Comparison of ENCODE assay signal across 13 cellular contexts in the genomic region with DNA sequence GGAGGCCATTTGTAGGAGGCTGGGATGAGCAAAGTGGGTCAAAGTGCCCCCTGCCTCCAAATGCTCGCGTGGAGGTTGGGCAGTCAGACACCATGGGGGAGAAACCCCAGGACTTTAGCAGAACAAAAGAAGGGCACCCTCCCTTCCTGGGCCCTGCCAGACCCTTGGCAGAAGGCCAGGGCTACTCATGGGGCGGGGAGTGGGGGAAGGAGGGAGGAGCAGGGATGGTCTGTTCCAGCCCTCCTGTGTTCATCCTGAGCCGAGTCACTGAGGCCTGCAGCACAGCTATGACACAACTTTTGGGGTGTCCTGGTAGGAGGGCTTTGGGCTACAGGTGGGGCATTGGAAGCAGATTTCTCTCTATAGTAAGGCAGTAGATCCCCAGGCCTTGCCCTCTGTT. TPM values are rescaled to one million over a fixed set of nuclear protein-coding genes. Genes with fewer than 3 reads are reported as not detected.
DNase-seq lines count a peak whose midpoint lies in the region; ATAC-seq, FAIRE-seq and TF ChIP-seq lines count a peak whose summit lies in the region.
"Not testable (repeated sequence)": the region's sequence is repeated elsewhere in the genome, so short reads cannot be mapped to it uniquely, and the experiment has no call there.
"Had no signal": no experiment of that assay in that cellular context is flagged by ENCODE, and none has a peak within 500 bp of the region (broad histone marks: within the 10 kb centered on the region; RNA-seq: fewer than 3 reads in every experiment).

No MANE protein-coding gene starts in this region.

- DNase-seq in BE2C (peak; percentile 63), right cardiac atrium (peak in 2 of 3 donors; percentile 64 to 69), mucosa of descending colon (peak in 1 of 3 donors; percentile 57), stomach (peak; percentile 33)
- DNase-seq in K562 (ENCODE audit: extremely low read depth in 1 of 4, low spot score in 3 of 4); foreskin keratinocyte; left lung; upper lobe of right lung: not testable (repeated sequence)

- ATAC-seq in K562 (peak; percentile 39; the same call in 1 of the 3 replicates), foreskin keratinocyte (peak; percentile 50), right cardiac atrium (peak in 1 of 2 donors; percentile 27), left lung (peak; percentile 24), mucosa of descending colon (peak; percentile 52), upper lobe of right lung (peak; percentile 35)

- FAIRE-seq in K562 (lab: Jason Lieb, UNC) = not testable (repeated sequence)

- not testable (repeated sequence) for H3K27me3 ChIP-seq in BE2C; K562 (ENCODE audit: control insufficient read depth in 2 of 2, insufficient read depth in 2 of 2, low read length in 2 of 2); foreskin keratinocyte; right cardiac atrium (ENCODE audit: control insufficient read depth, insufficient read depth); left lung; stomach; upper lobe of right lung

- CTCF ChIA-PET in K562 (lab: Yijun Ruan, JAX; ENCODE audit: low intra/inter-chr PET ratio) = not testable (repeated sequence)

- not testable (repeated sequence) for H3K9me1 ChIP-seq in K562 (ENCODE audit: control insufficient read depth, insufficient read depth, low read length)

- not testable (repeated sequence) for H3K36me3 ChIP-seq in BE2C; K562 (ENCODE audit: control insufficient read depth, insufficient read depth, low read length); left lung; mucosa of descending colon (ENCODE audit: low read depth); stomach; upper lobe of right lung

- TF ChIP-seq EP300 in K562 (IDR thresholded peaks at IDR 0.05; ENCODE audit: low read length); stomach (IDR thresholded peaks at IDR 0.05): not testable (repeated sequence)

- intact Hi-C loops in K562 (cut with micrococcal nuclease); right cardiac atrium (cut with DNase I); left lung (cut with DNase I); mucosa of descending colon (cut with DNase I, micrococcal nuclease); stomach (cut with DNase I; ENCODE audit: low total_unique reads); upper lobe of right lung (cut with DNase I): not testable (repeated sequence)

- H3K9me3 ChIP-seq in BE2C; K562 (replicated peaks; ENCODE audit: control insufficient read depth, insufficient read depth, low read depth, low read length); right cardiac atrium (ENCODE audit: control insufficient read depth, low read length); left lung; mucosa of descending colon; stomach; upper lobe of right lung: not testable (repeated sequence)

- not testable (repeated sequence) for BruUV-seq in K562 (replicated peaks; lab: Mats Ljungman, UMichigan)

- not testable (repeated sequence) for H3K4me3 ChIP-seq in BE2C (ENCODE audit: low read depth, low read length); K562; right cardiac atrium (ENCODE audit: low read length); left lung; mucosa of descending colon; stomach; upper lobe of right lung

- not testable (repeated sequence) for H4K20me1 ChIP-seq in K562 (replicated peaks; ENCODE audit: control insufficient read depth, insufficient read depth, low read length)

- not testable (repeated sequence) for H3K79me2 ChIP-seq in K562 (ENCODE audit: control insufficient read depth, insufficient read depth, low read length)

- not testable (repeated sequence) for H3K4me1 ChIP-seq in BE2C; K562 (replicated peaks in 1 of 2; ENCODE audit: control insufficient read depth in 2 of 2, insufficient read depth in 2 of 2, low read length in 2 of 2); foreskin keratinocyte; right cardiac atrium (ENCODE audit: control insufficient read depth, insufficient read depth, low read length); left lung; mucosa of descending colon (ENCODE audit: low read depth); upper lobe of right lung
- H3K4me1 ChIP-seq in stomach = peaks cover 0 to 14% (median 0%) of the 10 kb centered on the region in 4 donors

- TF ChIP-seq RAD21 in K562 (CRISPR knock-in tag; conservative IDR thresholded peaks at IDR 0.05 in 1 of 2, IDR thresholded peaks at IDR 0.05 in 1 of 2) = not testable (repeated sequence)

- not testable (repeated sequence) for H2AFZ ChIP-seq in K562 (ENCODE audit: low read depth, low read length)

- not testable (repeated sequence) for TF ChIP-seq CTCF in BE2C (IDR thresholded peaks at IDR 0.05; ENCODE audit: low read depth, low read length); K562 (IDR thresholded peaks at IDR 0.05 in 2 of 3, conservative IDR thresholded peaks at IDR 0.05 in 1 of 3; ENCODE audit: insufficient read depth in 2 of 3, low read depth in 1 of 3, low read length in 3 of 3); foreskin keratinocyte (conservative IDR thresholded peaks at IDR 0.05); left lung (IDR thresholded peaks at IDR 0.05); mucosa of descending colon (IDR thresholded peaks at IDR 0.05); stomach (IDR thresholded peaks at IDR 0.05); upper lobe of right lung (IDR thresholded peaks at IDR 0.05)

- H3K27ac ChIP-seq in K562 (ENCODE audit: extremely low read depth, low read depth, low read length); foreskin keratinocyte; right cardiac atrium (ENCODE audit: low read length); left lung; stomach; upper lobe of right lung: not testable (repeated sequence)

- POLR2A ChIA-PET in K562 (lab: Yijun Ruan, JAX) = not testable (repeated sequence)

- not testable (repeated sequence) for H3K4me2 ChIP-seq in K562 (ENCODE audit: insufficient read depth, low read length)

- H3K9ac ChIP-seq in K562 (ENCODE audit: insufficient read depth in 1 of 2, low read depth in 2 of 2, low read length in 2 of 2) = not testable (repeated sequence)

- in situ Hi-C loops in K562 (cut with MboI) = loop anchor here (5.0 kb wide), 1 partner anchor 1501 kb away; no protein-coding TSS in a partner anchor

- WGBS in K562 (ENCODE audit: insufficient coverage, low coverage, missing lambda C conversion rate) = no CpG with 5 or more reads among the region's 4 CpGs
- WGBS in right cardiac atrium = 43% methylated on average over 1 of the region's 4 CpGs
- WGBS in stomach, 5 donors = no CpG with 5 or more reads among the region's 4 CpGs

- TF ChIP-seq POLR2A in K562 (conservative IDR thresholded peaks at IDR 0.05); stomach (IDR thresholded peaks at IDR 0.05): not testable (repeated sequence)

RNA-seq across cellular contexts. Expression of a gene that starts 24.9 kb away (rescaled TPM):
- not detected for polyA plus RNA-seq in BE2C (2012; ENCODE audit: insufficient read depth, insufficient read length, low read depth)
- not detected in 2 replicates for total RNA-seq in K562 (2011; cell fraction: chromatin; rRNA removed; ENCODE audit: low replicate concordance)
- total RNA-seq in K562 (2011; cell fraction: nucleolus; rRNA removed) = not detected in 2 replicates
- total RNA-seq in K562 (2011; cell fraction: nucleoplasm; rRNA removed) = not detected in 2 replicates
- total RNA-seq in K562 (2014; rRNA removed) (not detected in 2 replicates), K562 (2014; rRNA removed; fragmentation: Illumina TruSeq; extraction: Trizol) (not detected in 2 replicates), K562 (2015; rRNA removed; fragmentation: Illumina TruSeq; extraction: Trizol) (not detected in 2 replicates), K562 (2021) (not detected in 2 replicates), foreskin keratinocyte (not detected in 2 replicates), right cardiac atrium (under 1 TPM; 0.39 to 0.76 (median 0.53) TPM), left lung (10 to 100 TPM in 1 of 2 donors, 1 to 10 TPM in 1; 2.3 to 10.1 TPM), mucosa of descending colon (10 to 100 TPM in 2 of 3 donors, 1 to 10 TPM in 1; 4.4 to 22.8 (median 18.9) TPM), stomach (1 to 10 TPM in 2 of 5 donors, not detected in 3; 1.2 to 1.7 TPM), upper lobe of right lung (1.4 TPM)
- polyA plus RNA-seq in K562 (2011; rRNA removed) (not detected in 2 replicates), K562 (2014; fragmentation: Illumina TruSeq; extraction: Trizol) (not detected in 2 replicates), K562 (2014; fragmentation: Nextera tagmentation; extraction: Ambion mirVana) (not detected), K562 (2014; rRNA removed) (not detected in 2 replicates), foreskin keratinocyte (not detected in 2 replicates), right cardiac atrium (0.14 TPM), stomach (under 1 TPM in 1 of 3 donors, not detected in 2; 0.08 TPM)
- polyA plus RNA-seq in K562 (2011; cell fraction: cytosol; rRNA removed) = not detected in 2 replicates
- not detected in 2 replicates for polyA plus RNA-seq in K562 (2011; cell fraction: nucleus; rRNA removed)
- polyA plus RNA-seq in K562 (2012) = not detected in 2 replicates
- not detected in 2 replicates for polyA minus RNA-seq in K562 (2011; rRNA and poly(A)+ RNA removed)
- polyA minus RNA-seq in K562 (2011; cell fraction: cytosol; rRNA and poly(A)+ RNA removed) = not detected in 2 replicates
- polyA minus RNA-seq in K562 (2011; cell fraction: nucleus; rRNA and poly(A)+ RNA removed) = not detected in 2 replicates
- total RNA-seq: A673; CD4-positive, CD25-positive, alpha-beta regulatory T cell; CD8-positive, alpha-beta T cell had no signal
- polyA plus RNA-seq: CD4-positive, CD25-positive, alpha-beta regulatory T cell had no signal

RNA-seq across cellular contexts. Expression of a gene that starts 56.3 kb away (rescaled TPM):
- polyA plus RNA-seq in BE2C (2012; ENCODE audit: insufficient read depth, insufficient read length, low read depth) = not detected
- total RNA-seq in K562 (2011; cell fraction: chromatin; rRNA removed; ENCODE audit: low replicate concordance) = not detected in 2 replicates
- total RNA-seq in K562 (2011; cell fraction: nucleolus; rRNA removed) = not detected in 2 replicates
- not detected in 2 replicates for total RNA-seq in K562 (2011; cell fraction: nucleoplasm; rRNA removed)
- not detected in 2 replicates for total RNA-seq in K562 (2014; rRNA removed)
- total RNA-seq in K562 (2014; rRNA removed; fragmentation: Illumina TruSeq; extraction: Trizol) = not detected in 2 replicates
- total RNA-seq in K562 (2015; rRNA removed; fragmentation: Illumina TruSeq; extraction: Trizol) = not detected in 2 replicates
- total RNA-seq in K562 (2021) = not detected in 2 replicates
- polyA plus RNA-seq in K562 (2011; rRNA removed) = not detected in 2 replicates
- not detected in 2 replicates for polyA plus RNA-seq in K562 (2011; cell fraction: cytosol; rRNA removed)
- polyA plus RNA-seq in K562 (2011; cell fraction: nucleus; rRNA removed) = not detected in 2 replicates
- not detected in 2 replicates for polyA plus RNA-seq in K562 (2012)
- polyA plus RNA-seq in K562 (2014; fragmentation: Illumina TruSeq; extraction: Trizol) = not detected in 2 replicates
- polyA plus RNA-seq in K562 (2014; fragmentation: Nextera tagmentation; extraction: Ambion mirVana) = not detected
- not detected in 2 replicates for polyA plus RNA-seq in K562 (2014; rRNA removed)
- polyA minus RNA-seq in K562 (2011; rRNA and poly(A)+ RNA removed) = not detected in 2 replicates
- polyA minus RNA-seq in K562 (2011; cell fraction: cytosol; rRNA and poly(A)+ RNA removed) = not detected in 2 replicates
- not detected in 2 replicates for polyA minus RNA-seq in K562 (2011; cell fraction: nucleus; rRNA and poly(A)+ RNA removed)
- 0.92 TPM in 1 of 2 replicates, not detected in the other for total RNA-seq in foreskin keratinocyte
- 0.84 TPM in 1 of 2 replicates, not detected in the other for polyA plus RNA-seq in foreskin keratinocyte
- not detected for total RNA-seq in right cardiac atrium
- polyA plus RNA-seq in right cardiac atrium = not detected
- total RNA-seq in left lung = not detected
- not detected for total RNA-seq in mucosa of descending colon
- not detected for total RNA-seq in stomach
- not detected for polyA plus RNA-seq in stomach
- not detected for total RNA-seq in upper lobe of right lung
- total RNA-seq: A673; Caco-2; CD4-positive, CD25-positive, alpha-beta regulatory T cell; CD8-positive, alpha-beta T cell; HFFc6 had no signal
- polyA plus RNA-seq: CD4-positive, CD25-positive, alpha-beta regulatory T cell had no signal
